ENCODE assay signal across 1 cellular context in genomic region chr2:112712903-112713584, GRCh38.
A peak's percentile ranks its signal among the peaks of the same experiment; 100 is the strongest.
TF ChIP-seq lines count a peak whose summit lies in the region.

No MANE protein-coding gene starts in this region.

TF ChIP-seq in HepG2, 621 proteins besides CTCF, POLR2A, EP300 and RAD21 (continued from another document and continues in another):
- TF ChIP-seq TERF1 (CRISPR knock-in tag; IDR thresholded peaks at IDR 0.05) (no peak), SMAD1 (CRISPR knock-in tag; IDR thresholded peaks at IDR 0.05; ENCODE audit: borderline replicate concordance, low read depth) (no peak), AFF4 (CRISPR knock-in tag; IDR thresholded peaks at IDR 0.05) (no peak), BHLHE40 (IDR thresholded peaks at IDR 0.05; ENCODE audit: low read length) (peak; percentile 54; the same call in 1 of the 2 replicates), ZFP90 (CRISPR knock-in tag; IDR thresholded peaks at IDR 0.05; ENCODE audit: borderline replicate concordance) (no peak), IRF2 (CRISPR knock-in tag; IDR thresholded peaks at IDR 0.05) (0 out of 2 replicates have a peak, but pooled peaks have one; percentile 55), CHCHD3 (CRISPR knock-in tag; IDR thresholded peaks at IDR 0.05) (no peak), ZNF547 (CRISPR knock-in tag; IDR thresholded peaks at IDR 0.05) (no peak), MLXIP (CRISPR knock-in tag; IDR thresholded peaks at IDR 0.05; ENCODE audit: borderline replicate concordance) (no peak), IKZF4 (CRISPR knock-in tag; IDR thresholded peaks at IDR 0.05; ENCODE audit: borderline replicate concordance, low read depth, not compliant biosample characterization) (no peak), XBP1 (CRISPR knock-in tag; IDR thresholded peaks at IDR 0.05) (no peak), ZNF660 (CRISPR knock-in tag; IDR thresholded peaks at IDR 0.05; ENCODE audit: borderline replicate concordance, low read depth) (no peak), ZNF597 (CRISPR knock-in tag; IDR thresholded peaks at IDR 0.05) (no peak), IRF1 (CRISPR knock-in tag; IDR thresholded peaks at IDR 0.05; ENCODE audit: low read depth) (no peak), RFX1 (IDR thresholded peaks at IDR 0.05) (0 out of 2 replicates have a peak, but pooled peaks have one; percentile 28), KLF13 (CRISPR knock-in tag; IDR thresholded peaks at IDR 0.05) (no peak), ZNF143 (CRISPR knock-in tag; IDR thresholded peaks at IDR 0.05) (no peak), CBFB (CRISPR knock-in tag; IDR thresholded peaks at IDR 0.05) (no peak), ZNF510 (CRISPR knock-in tag; IDR thresholded peaks at IDR 0.05; ENCODE audit: low read depth) (no peak), ZNF446 (CRISPR knock-in tag; IDR thresholded peaks at IDR 0.05) (no peak), PAXIP1 (CRISPR knock-in tag; conservative IDR thresholded peaks at IDR 0.05) (peak; percentile 56), TCF7L2 (IDR thresholded peaks at IDR 0.05; ENCODE audit: low read depth, low read length) (no peak), HMGXB3 (CRISPR knock-in tag; IDR thresholded peaks at IDR 0.05; ENCODE audit: borderline replicate concordance) (no peak), ZBTB1 (CRISPR knock-in tag; IDR thresholded peaks at IDR 0.05; ENCODE audit: borderline replicate concordance) (no peak), IRF9 (CRISPR knock-in tag; IDR thresholded peaks at IDR 0.05; ENCODE audit: borderline replicate concordance) (no peak), ZNF501 (CRISPR knock-in tag; IDR thresholded peaks at IDR 0.05) (no peak), ZBTB33 (CRISPR knock-in tag; IDR thresholded peaks at IDR 0.05) (no peak), CCDC6 (CRISPR knock-in tag; IDR thresholded peaks at IDR 0.05) (no peak; the same call in 1 of the 2 replicates)
- TF ChIP-seq, protein P1, sequence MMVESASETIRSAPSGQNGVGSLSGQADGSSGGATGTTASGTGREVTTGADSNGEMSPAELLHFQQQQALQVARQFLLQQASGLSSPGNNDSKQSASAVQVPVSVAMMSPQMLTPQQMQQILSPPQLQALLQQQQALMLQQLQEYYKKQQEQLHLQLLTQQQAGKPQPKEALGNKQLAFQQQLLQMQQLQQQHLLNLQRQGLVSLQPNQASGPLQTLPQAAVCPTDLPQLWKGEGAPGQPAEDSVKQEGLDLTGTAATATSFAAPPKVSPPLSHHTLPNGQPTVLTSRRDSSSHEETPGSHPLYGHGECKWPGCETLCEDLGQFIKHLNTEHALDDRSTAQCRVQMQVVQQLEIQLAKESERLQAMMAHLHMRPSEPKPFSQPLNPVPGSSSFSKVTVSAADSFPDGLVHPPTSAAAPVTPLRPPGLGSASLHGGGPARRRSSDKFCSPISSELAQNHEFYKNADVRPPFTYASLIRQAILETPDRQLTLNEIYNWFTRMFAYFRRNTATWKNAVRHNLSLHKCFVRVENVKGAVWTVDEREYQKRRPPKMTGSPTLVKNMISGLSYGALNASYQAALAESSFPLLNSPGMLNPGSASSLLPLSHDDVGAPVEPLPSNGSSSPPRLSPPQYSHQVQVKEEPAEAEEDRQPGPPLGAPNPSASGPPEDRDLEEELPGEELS (CRISPR knock-in tag; IDR thresholded peaks at IDR 0.05): 0 out of 2 replicates have a peak, but pooled peaks have one; percentile 41
